Comparison of ENCODE assay signal across 8 cellular contexts in the genomic region with DNA sequence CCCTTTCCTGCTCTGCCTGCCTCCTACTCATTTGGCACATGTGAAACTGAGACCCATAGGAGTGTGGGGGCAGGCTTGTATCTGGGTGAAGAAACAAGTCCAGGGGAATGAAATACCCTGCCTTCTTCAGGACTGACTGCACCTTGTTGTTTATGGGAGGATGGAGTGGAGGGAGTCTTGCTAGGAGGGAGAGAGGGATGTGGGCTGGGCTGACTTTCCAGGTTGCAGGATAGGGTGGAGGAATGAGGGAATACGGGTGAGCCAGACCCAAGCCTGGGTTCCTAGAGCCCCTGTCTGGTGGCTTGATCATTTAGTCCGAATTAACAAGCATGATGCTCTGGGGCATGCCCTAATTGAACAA. TPM values are rescaled to one million over a fixed set of nuclear protein-coding genes. Genes with fewer than 3 reads are reported as not detected.
DNase-seq lines count a peak whose midpoint lies in the region; ATAC-seq and TF ChIP-seq lines count a peak whose summit lies in the region.

No MANE protein-coding gene starts in this region.

- no peak for DNase-seq in GM06990 (ENCODE audit: extremely low read depth, insufficient read length)
- no peak for DNase-seq in Peyer's patch
- peak; percentile 46 for DNase-seq in fibroblast of mammary gland (ENCODE audit: low read depth)
- DNase-seq in sciatic nerve (ENCODE audit: low spot score) = no peak
- DNase-seq in foreskin melanocyte = no peak
- DNase-seq in activated naive CD4-positive, alpha-beta T cell treated with Interleukin-2 at 50 U/mL for 16 hours = no peak
- DNase-seq in NCI-H510A (lab: John Stamatoyannopoulos, UW) = no peak

- ATAC-seq in sciatic nerve = peak; percentile 0
- ATAC-seq in GM21447 (IDR thresholded peaks at IDR 0.05; ENCODE audit: unreplicated experiment) = no peak

- H3K4me3 ChIP-seq in GM06990 (replicated peaks; ENCODE audit: low read depth, low read length) (peak overlapping the region; percentile 84), Peyer's patch (peak overlapping the region; percentile 79 to 95 (median 87)), fibroblast of mammary gland (ENCODE audit: control insufficient read depth, low read depth, low read length) (peak overlapping the region; percentile 12)

- H3K9me3 ChIP-seq in Peyer's patch = no peaks in the 10 kb centered on the region

- peak overlapping the region; percentile 84 to 96 (median 86) for H3K27ac ChIP-seq in Peyer's patch

- H3K36me3 ChIP-seq in GM06990 (ENCODE audit: control insufficient read depth, insufficient read depth, low read length) (no peaks in the 10 kb centered on the region), Peyer's patch (no peaks in the 10 kb centered on the region)

- H3K27me3 ChIP-seq in GM06990 (replicated peaks; ENCODE audit: control insufficient read depth, insufficient read depth, low read length) (no peaks in the 10 kb centered on the region), Peyer's patch (no peaks in the 10 kb centered on the region)

- TF ChIP-seq CTCF in GM06990 (IDR thresholded peaks at IDR 0.05; ENCODE audit: insufficient read depth, low read length, poor library complexity, severe bottlenecking) = no peak
- no peak for TF ChIP-seq CTCF in Peyer's patch (IDR thresholded peaks at IDR 0.05)
- no peak for TF ChIP-seq CTCF in fibroblast of mammary gland (conservative IDR thresholded peaks at IDR 0.05; ENCODE audit: control insufficient read depth, insufficient read depth, low read depth, low read length)

- H3K4me1 ChIP-seq in Peyer's patch = peaks cover 12 to 85% (median 34%) of the 10 kb centered on the region in 4 donors

- intact Hi-C loops in sciatic nerve (cut with DNase I) = no loop called here

- no peak for TF ChIP-seq POLR2A in Peyer's patch (IDR thresholded peaks at IDR 0.05)

RNA-seq across cellular contexts. Expression of a gene that starts 3.3 kb away (rescaled TPM):
- 10 to 100 TPM; 21.7 to 49.5 (median 30.9) TPM for total RNA-seq in Peyer's patch
- 62.7 TPM for total RNA-seq in sciatic nerve

Comparison
In these comparisons a context has a peak if more than half of its experiments do, and no peak if none do; other contexts are left out.
1. H3K4me3 ChIP-seq: peak in every context shown above with its lines; median percentile 87 in Peyer's patch; 84 in GM06990; 12 in fibroblast of mammary gland.